Comparison of ENCODE assay signal across 2 cellular contexts in the genomic region with DNA sequence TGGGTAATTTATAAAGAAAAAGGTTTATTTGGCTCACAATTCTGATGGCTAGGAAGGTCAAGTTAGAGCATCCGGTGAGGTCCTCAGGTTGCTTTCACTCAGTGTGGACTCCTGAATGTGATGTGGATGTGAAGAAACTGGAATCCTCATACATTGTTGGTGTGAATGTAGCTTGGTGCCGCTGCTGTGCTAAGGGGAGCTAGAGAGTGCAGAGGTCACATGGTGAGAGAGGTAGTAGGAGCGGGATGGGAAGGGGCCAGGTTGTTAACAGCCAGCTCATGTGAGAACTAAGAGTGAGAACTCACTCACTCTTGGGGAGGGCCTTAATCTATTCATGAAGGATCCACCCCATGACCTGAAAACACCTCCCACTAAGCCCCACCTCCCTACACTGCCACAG.
TF ChIP-seq lines count a peak whose summit lies in the region.

No MANE protein-coding gene starts in this region.

TF ChIP-seq in GM23338, 12 proteins besides CTCF, POLR2A, EP300 and RAD21 (continued from another document):
- TF ChIP-seq, protein P1, sequence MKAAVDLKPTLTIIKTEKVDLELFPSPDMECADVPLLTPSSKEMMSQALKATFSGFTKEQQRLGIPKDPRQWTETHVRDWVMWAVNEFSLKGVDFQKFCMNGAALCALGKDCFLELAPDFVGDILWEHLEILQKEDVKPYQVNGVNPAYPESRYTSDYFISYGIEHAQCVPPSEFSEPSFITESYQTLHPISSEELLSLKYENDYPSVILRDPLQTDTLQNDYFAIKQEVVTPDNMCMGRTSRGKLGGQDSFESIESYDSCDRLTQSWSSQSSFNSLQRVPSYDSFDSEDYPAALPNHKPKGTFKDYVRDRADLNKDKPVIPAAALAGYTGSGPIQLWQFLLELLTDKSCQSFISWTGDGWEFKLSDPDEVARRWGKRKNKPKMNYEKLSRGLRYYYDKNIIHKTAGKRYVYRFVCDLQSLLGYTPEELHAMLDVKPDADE (IDR thresholded peaks at IDR 0.05): no peak
- TF ChIP-seq NANOG (IDR thresholded peaks at IDR 0.05; ENCODE audit: borderline replicate concordance) (no peak), EZH2 (IDR thresholded peaks at IDR 0.05; ENCODE audit: low read depth, unreplicated experiment) (no peak), ZNF114 (CRISPR knock-in tag; IDR thresholded peaks at IDR 0.05) (no peak), EZH2phosphoT487 (IDR thresholded peaks at IDR 0.05; ENCODE audit: unreplicated experiment) (no peak), STAT1 (IDR thresholded peaks at IDR 0.05; ENCODE audit: unreplicated experiment) (no peak), JUNB (IDR thresholded peaks at IDR 0.05; ENCODE audit: unreplicated experiment) (no peak), POLR2AphosphoS5 (IDR thresholded peaks at IDR 0.05; ENCODE audit: low read depth) (no peak)
- TF ChIP-seq, protein P2, sequence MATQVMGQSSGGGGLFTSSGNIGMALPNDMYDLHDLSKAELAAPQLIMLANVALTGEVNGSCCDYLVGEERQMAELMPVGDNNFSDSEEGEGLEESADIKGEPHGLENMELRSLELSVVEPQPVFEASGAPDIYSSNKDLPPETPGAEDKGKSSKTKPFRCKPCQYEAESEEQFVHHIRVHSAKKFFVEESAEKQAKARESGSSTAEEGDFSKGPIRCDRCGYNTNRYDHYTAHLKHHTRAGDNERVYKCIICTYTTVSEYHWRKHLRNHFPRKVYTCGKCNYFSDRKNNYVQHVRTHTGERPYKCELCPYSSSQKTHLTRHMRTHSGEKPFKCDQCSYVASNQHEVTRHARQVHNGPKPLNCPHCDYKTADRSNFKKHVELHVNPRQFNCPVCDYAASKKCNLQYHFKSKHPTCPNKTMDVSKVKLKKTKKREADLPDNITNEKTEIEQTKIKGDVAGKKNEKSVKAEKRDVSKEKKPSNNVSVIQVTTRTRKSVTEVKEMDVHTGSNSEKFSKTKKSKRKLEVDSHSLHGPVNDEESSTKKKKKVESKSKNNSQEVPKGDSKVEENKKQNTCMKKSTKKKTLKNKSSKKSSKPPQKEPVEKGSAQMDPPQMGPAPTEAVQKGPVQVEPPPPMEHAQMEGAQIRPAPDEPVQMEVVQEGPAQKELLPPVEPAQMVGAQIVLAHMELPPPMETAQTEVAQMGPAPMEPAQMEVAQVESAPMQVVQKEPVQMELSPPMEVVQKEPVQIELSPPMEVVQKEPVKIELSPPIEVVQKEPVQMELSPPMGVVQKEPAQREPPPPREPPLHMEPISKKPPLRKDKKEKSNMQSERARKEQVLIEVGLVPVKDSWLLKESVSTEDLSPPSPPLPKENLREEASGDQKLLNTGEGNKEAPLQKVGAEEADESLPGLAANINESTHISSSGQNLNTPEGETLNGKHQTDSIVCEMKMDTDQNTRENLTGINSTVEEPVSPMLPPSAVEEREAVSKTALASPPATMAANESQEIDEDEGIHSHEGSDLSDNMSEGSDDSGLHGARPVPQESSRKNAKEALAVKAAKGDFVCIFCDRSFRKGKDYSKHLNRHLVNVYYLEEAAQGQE (IDR thresholded peaks at IDR 0.05; ENCODE audit: unreplicated experiment): no peak
- TF ChIP-seq, protein P3, sequence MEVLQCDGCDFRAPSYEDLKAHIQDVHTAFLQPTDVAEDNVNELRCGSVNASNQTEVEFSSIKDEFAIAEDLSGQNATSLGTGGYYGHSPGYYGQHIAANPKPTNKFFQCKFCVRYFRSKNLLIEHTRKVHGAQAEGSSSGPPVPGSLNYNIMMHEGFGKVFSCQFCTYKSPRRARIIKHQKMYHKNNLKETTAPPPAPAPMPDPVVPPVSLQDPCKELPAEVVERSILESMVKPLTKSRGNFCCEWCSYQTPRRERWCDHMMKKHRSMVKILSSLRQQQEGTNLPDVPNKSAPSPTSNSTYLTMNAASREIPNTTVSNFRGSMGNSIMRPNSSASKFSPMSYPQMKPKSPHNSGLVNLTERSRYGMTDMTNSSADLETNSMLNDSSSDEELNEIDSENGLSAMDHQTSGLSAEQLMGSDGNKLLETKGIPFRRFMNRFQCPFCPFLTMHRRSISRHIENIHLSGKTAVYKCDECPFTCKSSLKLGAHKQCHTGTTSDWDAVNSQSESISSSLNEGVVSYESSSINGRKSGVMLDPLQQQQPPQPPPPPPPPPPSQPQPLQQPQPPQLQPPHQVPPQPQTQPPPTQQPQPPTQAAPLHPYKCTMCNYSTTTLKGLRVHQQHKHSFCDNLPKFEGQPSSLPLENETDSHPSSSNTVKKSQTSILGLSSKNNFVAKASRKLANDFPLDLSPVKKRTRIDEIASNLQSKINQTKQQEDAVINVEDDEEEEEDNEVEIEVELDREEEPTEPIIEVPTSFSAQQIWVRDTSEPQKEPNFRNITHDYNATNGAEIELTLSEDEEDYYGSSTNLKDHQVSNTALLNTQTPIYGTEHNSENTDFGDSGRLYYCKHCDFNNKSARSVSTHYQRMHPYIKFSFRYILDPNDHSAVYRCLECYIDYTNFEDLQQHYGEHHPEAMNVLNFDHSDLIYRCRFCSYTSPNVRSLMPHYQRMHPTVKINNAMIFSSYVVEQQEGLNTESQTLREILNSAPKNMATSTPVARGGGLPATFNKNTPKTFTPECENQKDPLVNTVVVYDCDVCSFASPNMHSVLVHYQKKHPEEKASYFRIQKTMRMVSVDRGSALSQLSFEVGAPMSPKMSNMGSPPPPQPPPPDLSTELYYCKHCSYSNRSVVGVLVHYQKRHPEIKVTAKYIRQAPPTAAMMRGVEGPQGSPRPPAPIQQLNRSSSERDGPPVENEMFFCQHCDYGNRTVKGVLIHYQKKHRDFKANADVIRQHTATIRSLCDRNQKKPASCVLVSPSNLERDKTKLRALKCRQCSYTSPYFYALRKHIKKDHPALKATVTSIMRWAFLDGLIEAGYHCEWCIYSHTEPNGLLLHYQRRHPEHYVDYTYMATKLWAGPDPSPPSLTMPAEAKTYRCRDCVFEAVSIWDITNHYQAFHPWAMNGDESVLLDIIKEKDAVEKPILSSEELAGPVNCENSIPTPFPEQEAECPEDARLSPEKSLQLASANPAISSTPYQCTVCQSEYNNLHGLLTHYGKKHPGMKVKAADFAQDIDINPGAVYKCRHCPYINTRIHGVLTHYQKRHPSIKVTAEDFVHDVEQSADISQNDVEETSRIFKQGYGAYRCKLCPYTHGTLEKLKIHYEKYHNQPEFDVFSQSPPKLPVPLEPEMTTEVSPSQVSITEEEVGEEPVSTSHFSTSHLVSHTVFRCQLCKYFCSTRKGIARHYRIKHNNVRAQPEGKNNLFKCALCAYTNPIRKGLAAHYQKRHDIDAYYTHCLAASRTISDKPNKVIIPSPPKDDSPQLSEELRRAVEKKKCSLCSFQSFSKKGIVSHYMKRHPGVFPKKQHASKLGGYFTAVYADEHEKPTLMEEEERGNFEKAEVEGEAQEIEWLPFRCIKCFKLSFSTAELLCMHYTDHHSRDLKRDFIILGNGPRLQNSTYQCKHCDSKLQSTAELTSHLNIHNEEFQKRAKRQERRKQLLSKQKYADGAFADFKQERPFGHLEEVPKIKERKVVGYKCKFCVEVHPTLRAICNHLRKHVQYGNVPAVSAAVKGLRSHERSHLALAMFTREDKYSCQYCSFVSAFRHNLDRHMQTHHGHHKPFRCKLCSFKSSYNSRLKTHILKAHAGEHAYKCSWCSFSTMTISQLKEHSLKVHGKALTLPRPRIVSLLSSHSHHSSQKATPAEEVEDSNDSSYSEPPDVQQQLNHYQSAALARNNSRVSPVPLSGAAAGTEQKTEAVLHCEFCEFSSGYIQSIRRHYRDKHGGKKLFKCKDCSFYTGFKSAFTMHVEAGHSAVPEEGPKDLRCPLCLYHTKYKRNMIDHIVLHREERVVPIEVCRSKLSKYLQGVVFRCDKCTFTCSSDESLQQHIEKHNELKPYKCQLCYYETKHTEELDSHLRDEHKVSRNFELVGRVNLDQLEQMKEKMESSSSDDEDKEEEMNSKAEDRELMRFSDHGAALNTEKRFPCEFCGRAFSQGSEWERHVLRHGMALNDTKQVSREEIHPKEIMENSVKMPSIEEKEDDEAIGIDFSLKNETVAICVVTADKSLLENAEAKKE (CRISPR knock-in tag; IDR thresholded peaks at IDR 0.05): no peak
TF ChIP-seq in GM23338: peak in this region for 0.

TF ChIP-seq in WTC11, 78 proteins besides CTCF, POLR2A, EP300 and RAD21 (continued from another document):
- TF ChIP-seq, protein P4, sequence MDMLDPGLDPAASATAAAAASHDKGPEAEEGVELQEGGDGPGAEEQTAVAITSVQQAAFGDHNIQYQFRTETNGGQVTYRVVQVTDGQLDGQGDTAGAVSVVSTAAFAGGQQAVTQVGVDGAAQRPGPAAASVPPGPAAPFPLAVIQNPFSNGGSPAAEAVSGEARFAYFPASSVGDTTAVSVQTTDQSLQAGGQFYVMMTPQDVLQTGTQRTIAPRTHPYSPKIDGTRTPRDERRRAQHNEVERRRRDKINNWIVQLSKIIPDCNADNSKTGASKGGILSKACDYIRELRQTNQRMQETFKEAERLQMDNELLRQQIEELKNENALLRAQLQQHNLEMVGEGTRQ (CRISPR knock-in tag; IDR thresholded peaks at IDR 0.05): peak; percentile 43; the same call in 1 of the 2 replicates
- no peak for TF ChIP-seq CBFB (CRISPR knock-in tag; IDR thresholded peaks at IDR 0.05; ENCODE audit: low read depth)
- TF ChIP-seq, protein P5, sequence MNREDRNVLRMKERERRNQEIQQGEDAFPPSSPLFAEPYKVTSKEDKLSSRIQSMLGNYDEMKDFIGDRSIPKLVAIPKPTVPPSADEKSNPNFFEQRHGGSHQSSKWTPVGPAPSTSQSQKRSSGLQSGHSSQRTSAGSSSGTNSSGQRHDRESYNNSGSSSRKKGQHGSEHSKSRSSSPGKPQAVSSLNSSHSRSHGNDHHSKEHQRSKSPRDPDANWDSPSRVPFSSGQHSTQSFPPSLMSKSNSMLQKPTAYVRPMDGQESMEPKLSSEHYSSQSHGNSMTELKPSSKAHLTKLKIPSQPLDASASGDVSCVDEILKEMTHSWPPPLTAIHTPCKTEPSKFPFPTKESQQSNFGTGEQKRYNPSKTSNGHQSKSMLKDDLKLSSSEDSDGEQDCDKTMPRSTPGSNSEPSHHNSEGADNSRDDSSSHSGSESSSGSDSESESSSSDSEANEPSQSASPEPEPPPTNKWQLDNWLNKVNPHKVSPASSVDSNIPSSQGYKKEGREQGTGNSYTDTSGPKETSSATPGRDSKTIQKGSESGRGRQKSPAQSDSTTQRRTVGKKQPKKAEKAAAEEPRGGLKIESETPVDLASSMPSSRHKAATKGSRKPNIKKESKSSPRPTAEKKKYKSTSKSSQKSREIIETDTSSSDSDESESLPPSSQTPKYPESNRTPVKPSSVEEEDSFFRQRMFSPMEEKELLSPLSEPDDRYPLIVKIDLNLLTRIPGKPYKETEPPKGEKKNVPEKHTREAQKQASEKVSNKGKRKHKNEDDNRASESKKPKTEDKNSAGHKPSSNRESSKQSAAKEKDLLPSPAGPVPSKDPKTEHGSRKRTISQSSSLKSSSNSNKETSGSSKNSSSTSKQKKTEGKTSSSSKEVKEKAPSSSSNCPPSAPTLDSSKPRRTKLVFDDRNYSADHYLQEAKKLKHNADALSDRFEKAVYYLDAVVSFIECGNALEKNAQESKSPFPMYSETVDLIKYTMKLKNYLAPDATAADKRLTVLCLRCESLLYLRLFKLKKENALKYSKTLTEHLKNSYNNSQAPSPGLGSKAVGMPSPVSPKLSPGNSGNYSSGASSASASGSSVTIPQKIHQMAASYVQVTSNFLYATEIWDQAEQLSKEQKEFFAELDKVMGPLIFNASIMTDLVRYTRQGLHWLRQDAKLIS (CRISPR knock-in tag; IDR thresholded peaks at IDR 0.05; ENCODE audit: borderline replicate concordance): no peak
TF ChIP-seq in WTC11: peak in this region for 1.
